21 cellular contexts compared by ENCODE assay signal in the genomic region with DNA sequence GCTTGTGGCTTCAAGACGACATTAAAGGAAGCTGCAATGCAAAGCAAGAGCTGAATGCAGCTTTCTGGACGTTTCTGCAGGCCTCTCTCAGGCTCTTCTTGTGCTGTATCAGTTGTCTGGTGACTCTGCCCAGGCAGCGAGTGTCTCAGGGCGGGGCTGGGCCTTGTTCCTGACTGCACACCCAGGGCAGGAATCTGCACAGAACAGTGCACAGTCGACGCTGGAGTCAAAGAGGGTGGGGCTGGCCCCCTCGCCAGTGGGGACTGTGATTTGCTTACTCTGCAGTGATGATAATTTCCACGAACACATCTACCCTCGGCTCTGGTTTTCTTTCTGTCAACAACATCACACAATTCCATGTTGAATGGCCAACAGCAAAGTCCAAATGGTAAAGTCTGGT.
"Had no signal": no experiment of that assay in that cellular context is flagged by ENCODE, and none has a peak within 500 bp of the region (broad histone marks: within the 10 kb centered on the region; RNA-seq: fewer than 3 reads in every experiment).

No MANE protein-coding gene starts in this region.

- H3K27ac ChIP-seq: dorsolateral prefrontal cortex, lower lobe of right lung, neural progenitor cell, parathyroid adenoma, prostate gland, testis, tibial nerve had no signal

- H3K4me3 ChIP-seq: dorsolateral prefrontal cortex, lower lobe of right lung, neural progenitor cell, prostate gland, testis, tibial nerve had no signal

- DNase-seq: caudate nucleus; cortex of kidney; dorsolateral prefrontal cortex; effector CD8-positive, alpha-beta T cell; hippocampal formation; lower lobe of right lung; occipital lobe; stimulated activated CD4-positive, alpha-beta T cell treated with anti-CD3 and anti-CD28 coated beads, Interleukin-2, amount 100 ng/mL, for 24 hours; stimulated activated CD4-positive, alpha-beta T cell treated with anti-CD3 and anti-CD28 coated beads, Interleukin-4, amount 100 ng/mL, for 4 hours; stimulated activated naive B cell treated with anti-CD40 and anti-IgM and Interleukin-4, amounts not matched to agents 10 μg/mL and 1 μg/mL and 100 μg/mL, for 72 hours; stimulated activated naive CD8-positive, alpha-beta T cell treated with anti-CD3 and anti-CD28 coated beads, Interleukin-15, amount 100 ng/mL, for 72 hours; testis had no signal

- H3K4me1 Mint-ChIP-seq: neural progenitor cell had no signal

- H3K27me3 Mint-ChIP-seq: memory B cell; natural killer cell treated with Interleukin-12 subunit alpha and Interleukin-12 subunit beta and Interleukin-15 and Interleukin-18, amount 100 ng/mL, for 72 hours; stimulated activated naive B cell treated with anti-CD40 and anti-IgM and Interleukin-4, amounts not matched to agents 10 μg/mL and 1 μg/mL and 100 μg/mL, for 72 hours had no signal

- H3K4me1 ChIP-seq: neural progenitor cell, parathyroid adenoma, prostate gland, testis had no signal

- H3K9me3 Mint-ChIP-seq: memory B cell; mesothelial cell of epicardium; natural killer cell treated with Interleukin-12 subunit alpha and Interleukin-12 subunit beta and Interleukin-15 and Interleukin-18, amount 100 ng/mL, for 72 hours; neural progenitor cell; stimulated activated naive CD8-positive, alpha-beta T cell treated with anti-CD3 and anti-CD28 coated beads, Interleukin-15, amount 100 ng/mL, for 72 hours had no signal

- H3K27ac Mint-ChIP-seq: memory B cell; mesothelial cell of epicardium; natural killer cell treated with Interleukin-12 subunit alpha and Interleukin-12 subunit beta and Interleukin-15 and Interleukin-18, amount 100 ng/mL, for 72 hours; neural progenitor cell; stimulated activated naive B cell treated with anti-CD40 and anti-IgM and Interleukin-4, amounts not matched to agents 10 μg/mL and 1 μg/mL and 100 μg/mL, for 72 hours; stimulated activated naive CD8-positive, alpha-beta T cell treated with anti-CD3 and anti-CD28 coated beads, Interleukin-15, amount 100 ng/mL, for 72 hours had no signal

- ATAC-seq: left lobe of liver; lower lobe of right lung; natural killer cell treated with Interleukin-12 subunit alpha and Interleukin-12 subunit beta and Interleukin-15 and Interleukin-18, amount 100 ng/mL, for 72 hours; sciatic nerve; stimulated activated naive B cell treated with anti-CD40 and anti-IgM and Interleukin-4, amounts not matched to agents 10 μg/mL and 1 μg/mL and 100 μg/mL, for 72 hours; stimulated activated naive CD8-positive, alpha-beta T cell treated with anti-CD3 and anti-CD28 coated beads, Interleukin-15, amount 100 ng/mL, for 72 hours had no signal

- H3K4me3 Mint-ChIP-seq: memory B cell; mesothelial cell of epicardium; natural killer cell treated with Interleukin-12 subunit alpha and Interleukin-12 subunit beta and Interleukin-15 and Interleukin-18, amount 100 ng/mL, for 72 hours; neural progenitor cell; stimulated activated naive B cell treated with anti-CD40 and anti-IgM and Interleukin-4, amounts not matched to agents 10 μg/mL and 1 μg/mL and 100 μg/mL, for 72 hours; stimulated activated naive CD8-positive, alpha-beta T cell treated with anti-CD3 and anti-CD28 coated beads, Interleukin-15, amount 100 ng/mL, for 72 hours had no signal

- H3K9me3 ChIP-seq: lower lobe of right lung, prostate gland, testis, tibial nerve had no signal

- H3K27me3 ChIP-seq: neural progenitor cell, testis, tibial nerve had no signal

- H3K36me3 Mint-ChIP-seq: memory B cell; mesothelial cell of epicardium; natural killer cell treated with Interleukin-12 subunit alpha and Interleukin-12 subunit beta and Interleukin-15 and Interleukin-18, amount 100 ng/mL, for 72 hours; neural progenitor cell had no signal

- H3K36me3 ChIP-seq: lower lobe of right lung, neural progenitor cell, prostate gland, tibial nerve had no signal
